In genomic region chr4:46804781-46805413, GRCh38 we compare ENCODE assay signal across 19 cellular contexts.
A peak's percentile ranks its signal among the peaks of the same experiment; 100 is the strongest.
DNase-seq lines count a peak whose midpoint lies in the region; ATAC-seq, FAIRE-seq and TF ChIP-seq lines count a peak whose summit lies in the region.
"Had no signal": no experiment of that assay in that cellular context is flagged by ENCODE, and none has a peak within 500 bp of the region (broad histone marks: within the 10 kb centered on the region; RNA-seq: fewer than 3 reads in every experiment).

No MANE protein-coding gene starts in this region.

- no peak overlapping the region for H2BK12ac ChIP-seq in neuronal stem cell (ENCODE audit: low read length)

- H3K4ac ChIP-seq in neuronal stem cell (ENCODE audit: low read length) = no peak overlapping the region

- H3K4me3 Mint-ChIP-seq in stimulated activated memory B cell treated with anti-CD40 and anti-IgM and Interleukin-4, amounts not matched to agents 10 μg/mL and 1 μg/mL and 100 μg/mL, for 72 hours = no peak overlapping the region
- H3K4me3 Mint-ChIP-seq: B cell; CD8-positive, alpha-beta T cell; GM23338 had no signal

- no peak for FAIRE-seq in GM12892 (lab: Jason Lieb, UNC)
- FAIRE-seq: GM12878, GM19239, H54 had no signal

- peak overlapping the region; percentile 89 for H3K14ac ChIP-seq in neuronal stem cell (ENCODE audit: low read length)

- no peak overlapping the region for H3K27ac Mint-ChIP-seq in stimulated activated memory B cell treated with anti-CD40 and anti-IgM and Interleukin-4, amounts not matched to agents 10 μg/mL and 1 μg/mL and 100 μg/mL, for 72 hours
- H3K27ac Mint-ChIP-seq: B cell; CD8-positive, alpha-beta T cell; GM23338 had no signal

- DNase-seq in stimulated activated CD4-positive, alpha-beta T cell treated with anti-CD3 and anti-CD28 coated beads, Interleukin-15, amount 100 ng/mL, for 24 hours = peak; percentile 1
- DNase-seq in stimulated activated CD4-positive, alpha-beta T cell treated with anti-CD3 and anti-CD28 coated beads, Interleukin-2, amount 100 ng/mL, for 24 hours = no peak
- DNase-seq in neuronal stem cell (ENCODE audit: low spot score) = no peak
- no peak for DNase-seq in GM12892 (ENCODE audit: insufficient read length)
- DNase-seq: CD8-positive, alpha-beta T cell; DMS 273 treated with DMSO at 0.1 percent for 48 hours; DMS53; DND-41; EL; HCEC 1CT had no signal

- TF ChIP-seq POLR2A in GM12892 (IDR thresholded peaks at IDR 0.05; ENCODE audit: low read depth, low read length) = no peak

- H3K79me1 ChIP-seq in neuronal stem cell (ENCODE audit: low read depth, low read length) = no peaks in the 10 kb centered on the region

- peak; percentile 16 for ATAC-seq in stimulated activated memory B cell treated with anti-CD40 and anti-IgM and Interleukin-4, amounts not matched to agents 10 μg/mL and 1 μg/mL and 100 μg/mL, for 72 hours
- ATAC-seq in HG03571 (IDR thresholded peaks at IDR 0.05; ENCODE audit: unreplicated experiment) = no peak
- ATAC-seq: CD8-positive, alpha-beta T cell; GM12878; GM23338 had no signal

- H2AFZ ChIP-seq in neuronal stem cell (ENCODE audit: low read length) = no peak overlapping the region
- H2AFZ ChIP-seq: GM23338 had no signal

- H3K27ac ChIP-seq in neuronal stem cell (replicated peaks; ENCODE audit: low read length) = no peak overlapping the region
- H3K27ac ChIP-seq: BLaER1 treated with 17β-estradiol and CSF1 and Interleukin-3, amounts not matched to agents 10 nM and 100 nM; HL-60 had no signal

- H2BK15ac ChIP-seq in neuronal stem cell (ENCODE audit: low read length) = no peak overlapping the region

- H3K27me3 Mint-ChIP-seq in stimulated activated memory B cell treated with anti-CD40 and anti-IgM and Interleukin-4, amounts not matched to agents 10 μg/mL and 1 μg/mL and 100 μg/mL, for 72 hours = no peaks in the 10 kb centered on the region
- H3K27me3 Mint-ChIP-seq: B cell had no signal

- no peak overlapping the region for H4K91ac ChIP-seq in neuronal stem cell (ENCODE audit: low read depth, low read length, poor library complexity)

- H3K4me1 Mint-ChIP-seq in stimulated activated memory B cell treated with anti-CD40 and anti-IgM and Interleukin-4, amounts not matched to agents 10 μg/mL and 1 μg/mL and 100 μg/mL, for 72 hours = no peaks in the 10 kb centered on the region
- H3K4me1 Mint-ChIP-seq: B cell, GM23338 had no signal

- no CpG with 5 or more reads among the region's 24 CpGs for WGBS in neuronal stem cell (ENCODE audit: extremely low coverage in 2 of 2, insufficient read length in 2 of 2, insufficient replicate concordance in 1 of 2), 2 donors

- no peak overlapping the region for H3K23ac ChIP-seq in neuronal stem cell (ENCODE audit: low read depth, low read length, poor library complexity)

- no peaks in the 10 kb centered on the region for H3K4me1 ChIP-seq in neuronal stem cell (ENCODE audit: control insufficient read depth in 2 of 2, insufficient read depth in 1 of 2, low read depth in 1 of 2, low read length in 2 of 2)
- H3K4me1 ChIP-seq: BLaER1 treated with 17β-estradiol and CSF1 and Interleukin-3, amounts not matched to agents 10 nM and 100 nM had no signal

- H2AK5ac ChIP-seq in neuronal stem cell (ENCODE audit: low read depth, low read length) = no peak overlapping the region

- H3K36me3 Mint-ChIP-seq in stimulated activated memory B cell treated with anti-CD40 and anti-IgM and Interleukin-4, amounts not matched to agents 10 μg/mL and 1 μg/mL and 100 μg/mL, for 72 hours = no peaks in the 10 kb centered on the region
- H3K36me3 Mint-ChIP-seq: CD8-positive, alpha-beta T cell had no signal

- H3K18ac ChIP-seq in neuronal stem cell (ENCODE audit: low read length) = no peak overlapping the region

- H3K4me3 ChIP-seq in neuronal stem cell (ENCODE audit: low read length in 2 of 2) = no peak overlapping the region
- H3K4me3 ChIP-seq: BLaER1 treated with 17β-estradiol and CSF1 and Interleukin-3, amounts not matched to agents 10 nM and 100 nM; GM12878; GM23338 had no signal

- H3K27me3 ChIP-seq in neuronal stem cell (ENCODE audit: control insufficient read depth in 3 of 3, insufficient read depth in 3 of 3, low read depth in 1 of 3, low read length in 3 of 3) = no peaks in the 10 kb centered on the region
- H3K27me3 ChIP-seq: BLaER1 treated with 17β-estradiol and CSF1 and Interleukin-3, amounts not matched to agents 10 nM and 100 nM had no signal

- no peak overlapping the region for H2BK5ac ChIP-seq in neuronal stem cell (ENCODE audit: low read length)

- H3K36me3 ChIP-seq in neuronal stem cell (replicated peaks in 1 of 2; ENCODE audit: control insufficient read depth in 2 of 2, insufficient read depth in 2 of 2, low read length in 2 of 2) = no peaks in the 10 kb centered on the region
- H3K36me3 ChIP-seq: BLaER1 treated with 17β-estradiol and CSF1 and Interleukin-3, amounts not matched to agents 10 nM and 100 nM had no signal

- H3K4me2 ChIP-seq in neuronal stem cell (ENCODE audit: insufficient read depth, low read length, poor library complexity, severe bottlenecking) = no peak overlapping the region
- H3K4me2 ChIP-seq: BLaER1 treated with 17β-estradiol and CSF1 and Interleukin-3, amounts not matched to agents 10 nM and 100 nM; GM23338 had no signal

- no peaks in the 10 kb centered on the region for H3K9me3 ChIP-seq in neuronal stem cell (replicated peaks in 1 of 2; ENCODE audit: control insufficient read depth in 2 of 2, insufficient read depth in 1 of 2, low read depth in 1 of 2, low read length in 2 of 2)

- H3K9me3 Mint-ChIP-seq in stimulated activated memory B cell treated with anti-CD40 and anti-IgM and Interleukin-4, amounts not matched to agents 10 μg/mL and 1 μg/mL and 100 μg/mL, for 72 hours = peaks cover 2% of the 10 kb centered on the region

- H4K8ac ChIP-seq in neuronal stem cell (ENCODE audit: low read depth, low read length) = no peak overlapping the region

- H3K9ac ChIP-seq in neuronal stem cell (ENCODE audit: low read depth, low read length, poor library complexity) = no peak overlapping the region
- H3K9ac ChIP-seq: BLaER1 treated with 17β-estradiol and CSF1 and Interleukin-3, amounts not matched to agents 10 nM and 100 nM had no signal

- H2BK120ac ChIP-seq in neuronal stem cell (ENCODE audit: low read depth, low read length) = no peak overlapping the region
